Comparison of ENCODE assay signal across 8 cellular contexts in genomic region chr7:157337316-157338149, GRCh38. TPM values are rescaled to one million over a fixed set of nuclear protein-coding genes. Genes with fewer than 3 reads are reported as not detected.
A peak's percentile ranks its signal among the peaks of the same experiment; 100 is the strongest.
DNase-seq lines count a peak whose midpoint lies in the region; ATAC-seq, FAIRE-seq and TF ChIP-seq lines count a peak whose summit lies in the region.

No MANE protein-coding gene starts in this region.

- peaks cover 15% of the 10 kb centered on the region for H3K27me3 Mint-ChIP-seq in activated CD8-positive, alpha-beta memory T cell treated with anti-CD3 and anti-CD28 coated beads, Interleukin-2, amount 10 ng/mL, durations not matched to agents 7 days and 5 days

- peak overlapping the region; percentile 68 to 96 (median 82) for H3K9ac ChIP-seq in H1 (replicated peaks in 1 of 4; ENCODE audit: extremely low read depth in 1 of 4, low read depth in 3 of 4, low read length in 3 of 4)
- H3K9ac ChIP-seq in mucosa of rectum (ENCODE audit: low read depth in 1 of 2, low read length in 2 of 2) = peak overlapping the region; percentile 69 to 88

- H2BK120ac ChIP-seq in H1 (replicated peaks; ENCODE audit: low read depth, low read length) = no peak overlapping the region

- H4K91ac ChIP-seq in H1 (replicated peaks; ENCODE audit: insufficient read length, low read length) = no peak overlapping the region

- H2AFZ ChIP-seq in H1 (ENCODE audit: low read length) = no peak overlapping the region

- H3K23ac ChIP-seq in H1 (ENCODE audit: insufficient read length) = no peak overlapping the region

- 2% methylated on average over 47 of the region's 59 CpGs; no CpG with 5 or more reads in 1 of the 2 experiments for WGBS in H1 (ENCODE audit: extremely low coverage in 1 of 2, insufficient coverage in 1 of 2, insufficient read length in 1 of 2, insufficient replicate concordance in 2 of 2, low coverage in 1 of 2, low lambda C conversion rate in 2 of 2, missing lambda C conversion rate in 1 of 2), 2 experiments

- H3K27ac ChIP-seq in H1 (ENCODE audit: low read depth, low read length) = peak overlapping the region; percentile 62
- H3K27ac ChIP-seq in mucosa of rectum (ENCODE audit: low read depth in 2 of 2, low read length in 2 of 2) = peak overlapping the region; percentile 95

- H3K4me3 Mint-ChIP-seq in activated CD8-positive, alpha-beta memory T cell treated with anti-CD3 and anti-CD28 coated beads, Interleukin-2, amount 10 ng/mL, durations not matched to agents 7 days and 5 days = peak overlapping the region; percentile 84

- no peak overlapping the region for H2BK15ac ChIP-seq in H1 (ENCODE audit: low read length)

- 0 out of 2 replicates have a peak, but pooled peaks cover 2% of the 10 kb centered on the region for H3K79me1 ChIP-seq in H1 (ENCODE audit: low read depth, low read length)

- no peak for TF ChIP-seq CTCF in HFF-Myc (IDR thresholded peaks at IDR 0.05; ENCODE audit: low read depth, low read length, missing control alignments)
- TF ChIP-seq CTCF in H1 (IDR thresholded peaks at IDR 0.05; ENCODE audit: control extremely low read depth in 1 of 3, insufficient read depth in 1 of 3, low read depth in 1 of 3, low read length in 3 of 3) = no peak

- H3K27ac Mint-ChIP-seq in activated CD8-positive, alpha-beta memory T cell treated with anti-CD3 and anti-CD28 coated beads, Interleukin-2, amount 10 ng/mL, durations not matched to agents 7 days and 5 days = peak overlapping the region; percentile 91

- peak overlapping the region; percentile 2; the same call in 1 of the 2 replicates for H2BK5ac ChIP-seq in H1 (ENCODE audit: low read depth, low read length)

- H3K18ac ChIP-seq in H1 (ENCODE audit: extremely low read depth, low read length) = peak overlapping the region; percentile 14; the same call in 1 of the 2 replicates

- no peak overlapping the region for H3K56ac ChIP-seq in H1 (replicated peaks; ENCODE audit: insufficient read length, low read depth, low read length)

- H3K4ac ChIP-seq in H1 (replicated peaks; ENCODE audit: insufficient read length, low read depth, low read length) = peak overlapping the region; percentile 32

- H3K14ac ChIP-seq in H1 (ENCODE audit: insufficient read length) = no peak overlapping the region

- no peak overlapping the region for H2BK12ac ChIP-seq in H1 (ENCODE audit: low read depth, low read length)

- H3K9me3 Mint-ChIP-seq in activated CD8-positive, alpha-beta memory T cell treated with anti-CD3 and anti-CD28 coated beads, Interleukin-2, amount 10 ng/mL, durations not matched to agents 7 days and 5 days (ENCODE audit: low read depth) = no peaks in the 10 kb centered on the region

- H3K4me1 ChIP-seq in H1 (replicated peaks in 1 of 4; ENCODE audit: control insufficient read depth in 3 of 4, insufficient read depth in 4 of 4, low read length in 3 of 4) (peaks cover 3 to 14% (median 6%) of the 10 kb centered on the region in 4 experiments), mucosa of rectum (ENCODE audit: control insufficient read depth in 2 of 2, insufficient read depth in 2 of 2, low read length in 2 of 2) (peaks cover 15 to 17% of the 10 kb centered on the region in 2 donors)

- H3K36me3 Mint-ChIP-seq in activated CD8-positive, alpha-beta memory T cell treated with anti-CD3 and anti-CD28 coated beads, Interleukin-2, amount 10 ng/mL, durations not matched to agents 7 days and 5 days = peaks cover 20% of the 10 kb centered on the region

- no peaks in the 10 kb centered on the region; a peak in 1 of 8 replicates for H3K36me3 ChIP-seq in H1 (ENCODE audit: control insufficient read depth in 2 of 4, insufficient read depth in 4 of 4, low read length in 3 of 4)
- H3K36me3 ChIP-seq in mucosa of rectum (ENCODE audit: control insufficient read depth in 2 of 2, insufficient read depth in 2 of 2, low read length in 2 of 2) = no peaks in the 10 kb centered on the region

- TF ChIP-seq POLR2A in GM12892 (IDR thresholded peaks at IDR 0.05; ENCODE audit: low read depth, low read length) = no peak
- no peak; a peak in 2 of 3 replicates for TF ChIP-seq POLR2A in H1 (IDR thresholded peaks at IDR 0.05; ENCODE audit: control extremely low read depth in 1 of 2, low read depth in 2 of 2, low read length in 2 of 2)

- DNase-seq in GM12892 (ENCODE audit: insufficient read length) = peak; percentile 73
- DNase-seq in HFF-Myc (ENCODE audit: extremely low read depth, low read depth) = no peak
- DNase-seq in NAMALWA (ENCODE audit: low spot score) = peak; percentile 80
- peak; percentile 75 for DNase-seq in activated CD8-positive, alpha-beta memory T cell treated with anti-CD3 and anti-CD28 coated beads, Interleukin-2, amount 10 ng/mL, durations not matched to agents 7 days and 5 days
- DNase-seq in H1 (ENCODE audit: low read depth in 1 of 2, low spot score in 2 of 2) = no peak
- peak; percentile 50 to 65 for DNase-seq in stimulated activated CD8-positive, alpha-beta memory T cell treated with anti-CD3 and anti-CD28 coated beads, Interleukin-7, amount 100 ng/mL, for 48 hours (ENCODE audit: extremely low read depth in 1 of 2, low read depth in 1 of 2)
- DNase-seq in NCI-H1694 (lab: John Stamatoyannopoulos, UW) = no peak

- ATAC-seq in activated CD8-positive, alpha-beta memory T cell treated with anti-CD3 and anti-CD28 coated beads, Interleukin-2, amount 10 ng/mL, durations not matched to agents 7 days and 5 days = peak; percentile 69

- TF ChIP-seq EP300 in H1 (IDR thresholded peaks at IDR 0.05; ENCODE audit: borderline replicate concordance in 1 of 2, low read depth in 2 of 2, low read length in 2 of 2) = no peak

- no peak overlapping the region for H2AK5ac ChIP-seq in H1 (ENCODE audit: low read depth, low read length)

- H4K8ac ChIP-seq in H1 (ENCODE audit: extremely low read depth, insufficient read depth, low read length) = no peak overlapping the region

- no peaks in the 10 kb centered on the region for H3K27me3 ChIP-seq in H1 (replicated peaks in 1 of 4; ENCODE audit: control insufficient read depth in 3 of 4, extremely low read depth in 1 of 4, insufficient read depth in 3 of 4, low read length in 3 of 4)
- no peaks in the 10 kb centered on the region for H3K27me3 ChIP-seq in mucosa of rectum (ENCODE audit: control insufficient read depth in 2 of 2, insufficient read depth in 2 of 2, low read length in 2 of 2)

- peaks cover 17 to 24% of the 10 kb centered on the region in 2 experiments for H4K20me1 ChIP-seq in H1 (replicated peaks in 1 of 2; ENCODE audit: control insufficient read depth in 1 of 2, insufficient read depth in 2 of 2, low read length in 2 of 2)

- CTCF ChIA-PET in activated CD8-positive, alpha-beta memory T cell treated with anti-CD3 and anti-CD28 coated beads, Interleukin-2, amount 10 ng/mL, durations not matched to agents 7 days and 5 days (lab: Charles Lee) = interaction anchor here (0.9 to 2.9 kb wide), 13 partner anchors 10 to 410 kb away, joined by 3 to 18 read pairs (median 4); no protein-coding TSS in a partner anchor
- CTCF ChIA-PET in H1 (lab: Charles Lee; ENCODE audit: partially characterized antibody) = interaction anchor here (0.6 to 2.8 kb wide), 9 partner anchors 9 to 1194 kb away, joined by 3 to 26 read pairs (median 7); no protein-coding TSS in a partner anchor

- FAIRE-seq in GM12892 (lab: Jason Lieb, UNC) (peak; percentile 66), H1 (lab: Jason Lieb, UNC) (no peak)

- POLR2A ChIA-PET in H1 (lab: Charles Lee; ENCODE audit: partially characterized antibody) = interaction anchor here (0.5 to 9.6 kb wide), 14 partner anchors 9 to 1529 kb away, joined by 3 to 88 read pairs (median 14); no protein-coding TSS in a partner anchor

- H3K4me3 ChIP-seq in HFF-Myc (replicated peaks; ENCODE audit: low read depth, low read length) (peak overlapping the region; percentile 87), H1 (ENCODE audit: extremely low read depth in 1 of 4, insufficient read depth in 2 of 4, low read depth in 3 of 4, low read length in 4 of 4) (peak overlapping the region; percentile 92 to 99 (median 94)), mucosa of rectum (ENCODE audit: low read length in 2 of 2) (peak overlapping the region; percentile 67 to 80)

- peaks cover 48 to 66% of the 10 kb centered on the region in 2 experiments for H3K79me2 ChIP-seq in H1 (ENCODE audit: control insufficient read depth in 1 of 2, insufficient read depth in 2 of 2, low read length in 2 of 2)

- H3K23me2 ChIP-seq in H1 (ENCODE audit: low read depth, low read length) = peaks cover 14% of the 10 kb centered on the region; the same call in 1 of the 2 replicates

- TF ChIP-seq RAD21 in H1 (IDR thresholded peaks at IDR 0.05 in 1 of 2, conservative IDR thresholded peaks at IDR 0.05 in 1 of 2; ENCODE audit: low read depth in 2 of 2, low read length in 2 of 2) = no peak

- H3K4me1 Mint-ChIP-seq in activated CD8-positive, alpha-beta memory T cell treated with anti-CD3 and anti-CD28 coated beads, Interleukin-2, amount 10 ng/mL, durations not matched to agents 7 days and 5 days = peaks cover 43% of the 10 kb centered on the region

- H3K4me2 ChIP-seq in H1 (ENCODE audit: insufficient read depth in 1 of 2, low read depth in 2 of 2, low read length in 2 of 2) = peak overlapping the region; percentile 65 to 98

- H3K9me3 ChIP-seq in H1 (ENCODE audit: insufficient read depth in 2 of 2, low read depth in 1 of 2, low read length in 1 of 2) = no peaks in the 10 kb centered on the region
- no peaks in the 10 kb centered on the region for H3K9me3 ChIP-seq in mucosa of rectum (ENCODE audit: control insufficient read depth in 2 of 2, low read length in 2 of 2)

- H2BK20ac ChIP-seq in H1 (ENCODE audit: low read length) = no peak overlapping the region

- H4K5ac ChIP-seq in H1 (ENCODE audit: insufficient read length, low read depth, low read length) = peak overlapping the region; percentile 26

TF ChIP-seq in H1, 55 proteins besides CTCF, POLR2A, EP300 and RAD21 (continues in another document):
- no peak for TF ChIP-seq ASH2L (IDR thresholded peaks at IDR 0.05; ENCODE audit: low read length)
- no peak for TF ChIP-seq SRF (IDR thresholded peaks at IDR 0.05; ENCODE audit: low read depth, low read length)
- TF ChIP-seq RBBP5 (IDR thresholded peaks at IDR 0.05; ENCODE audit: borderline replicate concordance, low read depth, low read length) = 0 out of 2 replicates have a peak, but pooled peaks have one; percentile 14
- TF ChIP-seq RFX5 (IDR thresholded peaks at IDR 0.05; ENCODE audit: borderline replicate concordance, low read depth, low read length) = no peak
- TF ChIP-seq TAF1 (IDR thresholded peaks at IDR 0.05; ENCODE audit: low read depth, low read length) = no peak

RNA-seq across cellular contexts. Expression of gene DNAJB6, which starts 0.7 kb away (rescaled TPM):
- polyA plus RNA-seq in GM12892 (2012; ENCODE audit: missing spikeins) = 57.1 TPM
- 10 to 100 TPM; 82.0 to 85.6 TPM for total RNA-seq in activated CD8-positive, alpha-beta memory T cell treated with anti-CD3 and anti-CD28 coated beads, Interleukin-2, amount 10 ng/mL, durations not matched to agents 7 days and 5 days
- total RNA-seq in H1 (2021; fragmentation: NEBNext Ultra II Directional; extraction: Animal tissue kit (Norgen Biotek cat#: 25700)) = 270 and 295 TPM in 2 replicates
- 117 and 166 TPM in 2 replicates for polyA plus RNA-seq in H1 (2011; rRNA removed)
- polyA plus RNA-seq in H1 (2011; cell fraction: cytosol; rRNA removed) = 170 TPM
- polyA plus RNA-seq in H1 (2011; cell fraction: nucleus; rRNA removed) = 108 TPM
- polyA plus RNA-seq in H1 (2012, experiment 1 of 2) = 237 to 389 TPM (median 263 TPM) in 4 replicates
- 129 TPM for polyA plus RNA-seq in H1 (2012, experiment 2 of 2)
- 323 TPM for polyA plus RNA-seq in H1 (2013, experiment 1 of 2)
- polyA plus RNA-seq in H1 (2013, experiment 2 of 2) = 304 TPM
- 66.6 and 92.4 TPM in 2 replicates for polyA minus RNA-seq in H1 (2011; rRNA and poly(A)+ RNA removed)
- polyA minus RNA-seq in H1 (2011; cell fraction: cytosol; rRNA and poly(A)+ RNA removed) = 170 TPM
- 112 TPM for polyA minus RNA-seq in H1 (2011; cell fraction: nucleus; rRNA and poly(A)+ RNA removed)

Comparison
In these comparisons a context has a peak if more than half of its experiments do, and no peak if none do; other contexts are left out.
1. DNase-seq: peak in GM12892 (single experiment), NAMALWA (single experiment), activated CD8-positive, alpha-beta memory T cell treated with anti-CD3 and anti-CD28 coated beads, Interleukin-2, amount 10 ng/mL, durations not matched to agents 7 days and 5 days (single experiment) and stimulated activated CD8-positive, alpha-beta memory T cell treated with anti-CD3 and anti-CD28 coated beads, Interleukin-7, amount 100 ng/mL, for 48 hours (2 of 2); none in HFF-Myc (single experiment), H1 (0 of 2) and NCI-H1694 (single experiment).
2. Peak in every context shown above with its lines, with median percentiles within 50 percentile points of each other: H3K4me3 ChIP-seq.